Comparison of ENCODE assay signal across 39 cellular contexts in the genomic region with DNA sequence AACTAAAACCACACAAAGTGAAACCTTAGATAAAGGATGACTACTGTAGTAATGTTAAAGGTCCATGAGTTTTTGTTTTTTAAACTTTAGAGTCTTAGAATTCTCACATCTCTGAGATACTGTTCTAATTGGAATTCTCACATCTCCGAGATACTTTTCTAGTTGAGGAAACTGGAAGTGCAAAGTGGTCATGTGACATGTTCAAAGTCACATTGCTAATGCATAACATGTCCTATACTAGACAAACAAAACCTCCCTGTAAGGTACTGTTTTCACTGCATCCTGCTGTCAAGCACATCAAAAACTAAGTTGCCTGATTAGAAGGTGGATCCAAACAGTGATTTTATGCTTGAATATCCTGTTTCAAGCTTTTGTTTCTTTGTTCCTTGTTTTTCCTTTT.
"Had no signal": no experiment of that assay in that cellular context is flagged by ENCODE, and none has a peak within 500 bp of the region (broad histone marks: within the 10 kb centered on the region; RNA-seq: fewer than 3 reads in every experiment).

No MANE protein-coding gene starts in this region.

- H3K27me3 Mint-ChIP-seq: activated naive CD4-positive, alpha-beta T cell treated with anti-CD3 and anti-CD28 coated beads, Interleukin-2, amount 10 ng/mL, durations not matched to agents 7 days and 5 days; activated naive CD8-positive, alpha-beta T cell treated with anti-CD3 and anti-CD28 coated beads, Interleukin-2, amount 10 ng/mL, durations not matched to agents 7 days and 5 days; naive thymus-derived CD8-positive, alpha-beta T cell; stimulated activated memory B cell treated with anti-CD40 and anti-IgM and Interleukin-4, amounts not matched to agents 10 μg/mL and 1 μg/mL and 100 μg/mL, for 72 hours; stimulated activated naive CD8-positive, alpha-beta T cell treated with anti-CD3 and anti-CD28 coated beads, Interleukin-15, amount 100 ng/mL, for 72 hours had no signal

- H2AFZ ChIP-seq: neural progenitor cell, parathyroid adenoma had no signal

- H3K9ac ChIP-seq: neural progenitor cell, parathyroid adenoma had no signal

- H3K27ac Mint-ChIP-seq: activated naive CD4-positive, alpha-beta T cell treated with anti-CD3 and anti-CD28 coated beads, Interleukin-2, amount 10 ng/mL, durations not matched to agents 7 days and 5 days; activated naive CD8-positive, alpha-beta T cell treated with anti-CD3 and anti-CD28 coated beads, Interleukin-2, amount 10 ng/mL, durations not matched to agents 7 days and 5 days; neural progenitor cell; stimulated activated memory B cell treated with anti-CD40 and anti-IgM and Interleukin-4, amounts not matched to agents 10 μg/mL and 1 μg/mL and 100 μg/mL, for 72 hours; stimulated activated naive CD8-positive, alpha-beta T cell treated with anti-CD3 and anti-CD28 coated beads, Interleukin-15, amount 100 ng/mL, for 72 hours; T-helper 1 cell treated with Interleukin-12 subunit alpha and Interleukin-12 subunit beta and Interleukin-4 antibody, amounts not matched to agents 30 μg/mL and 1 μg/mL, for 36 hours had no signal

- H3K4me1 ChIP-seq: neural progenitor cell, parathyroid adenoma, thyroid gland had no signal

- H3K4me3 ChIP-seq: gastrocnemius medialis, lower lobe of right lung, neural progenitor cell, psoas muscle, smooth muscle cell, thyroid gland, upper lobe of left lung, vagina had no signal

- H3K4me3 Mint-ChIP-seq: activated naive CD4-positive, alpha-beta T cell treated with anti-CD3 and anti-CD28 coated beads, Interleukin-2, amount 10 ng/mL, durations not matched to agents 7 days and 5 days; activated naive CD8-positive, alpha-beta T cell treated with anti-CD3 and anti-CD28 coated beads, Interleukin-2, amount 10 ng/mL, durations not matched to agents 7 days and 5 days; immature natural killer cell; naive thymus-derived CD8-positive, alpha-beta T cell; neural progenitor cell; stimulated activated memory B cell treated with anti-CD40 and anti-IgM and Interleukin-4, amounts not matched to agents 10 μg/mL and 1 μg/mL and 100 μg/mL, for 72 hours; stimulated activated naive CD8-positive, alpha-beta T cell treated with anti-CD3 and anti-CD28 coated beads, Interleukin-15, amount 100 ng/mL, for 72 hours; T-helper 1 cell treated with Interleukin-12 subunit alpha and Interleukin-12 subunit beta and Interleukin-4 antibody, amounts not matched to agents 30 μg/mL and 1 μg/mL, for 36 hours had no signal

- H3K4me2 ChIP-seq: neural progenitor cell, smooth muscle cell had no signal

- H3K9me3 Mint-ChIP-seq: activated naive CD4-positive, alpha-beta T cell treated with anti-CD3 and anti-CD28 coated beads, Interleukin-2, amount 10 ng/mL, durations not matched to agents 7 days and 5 days; activated naive CD8-positive, alpha-beta T cell treated with anti-CD3 and anti-CD28 coated beads, Interleukin-2, amount 10 ng/mL, durations not matched to agents 7 days and 5 days; immature natural killer cell; neural progenitor cell; stimulated activated memory B cell treated with anti-CD40 and anti-IgM and Interleukin-4, amounts not matched to agents 10 μg/mL and 1 μg/mL and 100 μg/mL, for 72 hours; stimulated activated naive CD8-positive, alpha-beta T cell treated with anti-CD3 and anti-CD28 coated beads, Interleukin-15, amount 100 ng/mL, for 72 hours; T-helper 1 cell treated with Interleukin-12 subunit alpha and Interleukin-12 subunit beta and Interleukin-4 antibody, amounts not matched to agents 30 μg/mL and 1 μg/mL, for 36 hours had no signal

- H3K27me3 ChIP-seq: gastrocnemius medialis, neural progenitor cell, thyroid gland, upper lobe of left lung, vagina had no signal

- H3K9me3 ChIP-seq: gastrocnemius medialis, lower lobe of right lung, psoas muscle, thyroid gland, upper lobe of left lung, vagina had no signal

- H3K4me1 Mint-ChIP-seq: neural progenitor cell had no signal

- H3K27ac ChIP-seq: gastrocnemius medialis, lower lobe of right lung, neural progenitor cell, parathyroid adenoma, psoas muscle, thyroid gland, upper lobe of left lung, vagina, VCaP had no signal

- DNase-seq: activated CD4-positive, alpha-beta T cell treated with anti-CD3 and anti-CD28 coated beads for 48 hours; activated CD4-positive, alpha-beta T cell treated with anti-CD3 and anti-CD28 coated beads, Interleukin-2, amount 50 U/mL, for 48 hours; activated CD8-positive, alpha-beta memory T cell treated with anti-CD3 and anti-CD28 coated beads for 24 hours; activated gamma-delta T cell; activated naive CD4-positive, alpha-beta T cell treated with anti-CD3 and anti-CD28 coated beads, Interleukin-2, amount 10 ng/mL, durations not matched to agents 7 days and 5 days; activated naive CD8-positive, alpha-beta T cell treated with anti-CD3 and anti-CD28 coated beads, Interleukin-2, amount 10 ng/mL, durations not matched to agents 7 days and 5 days; amniotic stem cell; dermis blood vessel endothelial cell; effector CD4-positive, alpha-beta T cell; gastrocnemius medialis; hippocampal formation; immature natural killer cell; kidney; lower lobe of right lung; mesenchymal stem cell; naive thymus-derived CD8-positive, alpha-beta T cell; occipital lobe; psoas muscle; stimulated activated CD4-positive, alpha-beta T cell treated with anti-CD3 and anti-CD28 coated beads, Interleukin-1b, Interleukin-23, amount 100 ng/mL, for 48 hours; stimulated activated CD4-positive, alpha-beta T cell treated with anti-CD3 and anti-CD28 coated beads, Interleukin-4, amount 100 ng/mL, for 4 hours; stimulated activated CD8-positive, alpha-beta memory T cell treated with anti-CD3 and anti-CD28 coated beads, Interleukin-4, amount 100 ng/mL, for 48 hours; stimulated activated naive CD8-positive, alpha-beta T cell treated with anti-CD3 and anti-CD28 coated beads, Interleukin-15, amount 100 ng/mL, for 72 hours; substantia nigra; T-helper 9 cell; thyroid gland; upper lobe of left lung had no signal

- FAIRE-seq: bronchial epithelial cell, colon, endometrium, kidney, TTC549 had no signal

- ATAC-seq: activated CD4-positive, CD25-positive, alpha-beta regulatory T cell treated with anti-CD3 and anti-CD28 coated beads, Interleukin-2, amount 50 U/mL, for 24 hours; gastrocnemius medialis; left lobe of liver; lower lobe of right lung; naive thymus-derived CD8-positive, alpha-beta T cell; psoas muscle; stimulated activated memory B cell treated with anti-CD40 and anti-IgM and Interleukin-4, amounts not matched to agents 10 μg/mL and 1 μg/mL and 100 μg/mL, for 72 hours; stimulated activated naive CD8-positive, alpha-beta T cell treated with anti-CD3 and anti-CD28 coated beads, Interleukin-15, amount 100 ng/mL, for 72 hours had no signal
